In genomic region chr10:58431903-58432302, GRCh38 we compare ENCODE assay signal across 26 cellular contexts.
"Had no signal": no experiment of that assay in that cellular context is flagged by ENCODE, and none has a peak within 500 bp of the region (broad histone marks: within the 10 kb centered on the region; RNA-seq: fewer than 3 reads in every experiment).

No MANE protein-coding gene starts in this region.

- H3K27me3 ChIP-seq: esophagus muscularis mucosa, gastrocnemius medialis, ovary, tibial nerve, uterus had no signal

- H3K4me1 ChIP-seq: gastrocnemius medialis, uterus had no signal

- FAIRE-seq: bronchial epithelial cell, endothelial cell of umbilical vein had no signal

- H3K36me3 Mint-ChIP-seq: activated CD4-positive, alpha-beta memory T cell treated with anti-CD3 and anti-CD28 coated beads for 36 hours had no signal

- H3K9me3 ChIP-seq: esophagus muscularis mucosa, gastrocnemius medialis, left ventricle myocardium inferior, mucosa of descending colon, ovary, tibial nerve, uterus had no signal

- H3K36me3 ChIP-seq: esophagus muscularis mucosa, gastrocnemius medialis, left ventricle myocardium inferior, ovary, tibial nerve, uterus had no signal

- H3K9me3 Mint-ChIP-seq: activated CD4-positive, alpha-beta memory T cell treated with anti-CD3 and anti-CD28 coated beads for 36 hours had no signal

- H3K27ac Mint-ChIP-seq: activated B cell treated with CpG ODN at 0.5 μM for 24 hours; activated CD4-positive, alpha-beta memory T cell treated with anti-CD3 and anti-CD28 coated beads for 36 hours; dendritic cell treated with granulocyte-macrophage colony-stimulating factor and Interleukin-4, amounts not matched to agents 40 ng/mL and 50 ng/mL, for 4 days had no signal

- H3K27ac ChIP-seq: esophagus muscularis mucosa, gastrocnemius medialis, left ventricle myocardium inferior, ovary, tibial nerve, uterus had no signal

- H3K4me3 ChIP-seq: esophagus muscularis mucosa, gastrocnemius medialis, left ventricle myocardium inferior, mucosa of descending colon, ovary, tibial nerve, uterus had no signal

- H3K4me1 Mint-ChIP-seq: activated B cell treated with CpG ODN at 0.5 μM for 24 hours had no signal

- DNase-seq: activated B cell treated with CpG ODN at 0.5 μM for 24 hours; activated CD4-positive, alpha-beta memory T cell treated with anti-CD3 and anti-CD28 coated beads for 36 hours; activated CD4-positive, alpha-beta T cell treated with anti-CD3 and anti-CD28 coated beads for 4 hours; activated naive CD4-positive, alpha-beta T cell; anterior cingulate cortex; cerebellar nuclear complex; effector memory CD4-positive, alpha-beta T cell; gastrocnemius medialis; head of caudate nucleus; left ventricle myocardium inferior; mesenchymal stem cell; mucosa of descending colon; naive thymus-derived CD8-positive, alpha-beta T cell; ovary; stimulated activated CD4-positive, alpha-beta T cell treated with anti-CD3 and anti-CD28 coated beads, Interleukin-12 subunit alpha, Interleukin-12 subunit beta, amount 100 ng/mL, for 4 hours; stimulated activated CD4-positive, alpha-beta T cell treated with anti-CD3 and anti-CD28 coated beads, Interleukin-1b, Interleukin-23, amount 100 ng/mL, for 48 hours; stimulated activated naive CD8-positive, alpha-beta T cell treated with anti-CD3 and anti-CD28 coated beads, Interleukin-15, Interleukin-2, amounts not matched to agents 100 U/mL and 50 U/mL, for 24 hours; substantia nigra; T-helper 1 cell; T-helper 9 cell; uterus had no signal

- H3K4me3 Mint-ChIP-seq: activated B cell treated with CpG ODN at 0.5 μM for 24 hours; activated CD4-positive, alpha-beta memory T cell treated with anti-CD3 and anti-CD28 coated beads for 36 hours; dendritic cell treated with granulocyte-macrophage colony-stimulating factor and Interleukin-4, amounts not matched to agents 40 ng/mL and 50 ng/mL, for 4 days; naive thymus-derived CD8-positive, alpha-beta T cell had no signal
